Comparison of ENCODE assay signal across 16 cellular contexts in the genomic region with DNA sequence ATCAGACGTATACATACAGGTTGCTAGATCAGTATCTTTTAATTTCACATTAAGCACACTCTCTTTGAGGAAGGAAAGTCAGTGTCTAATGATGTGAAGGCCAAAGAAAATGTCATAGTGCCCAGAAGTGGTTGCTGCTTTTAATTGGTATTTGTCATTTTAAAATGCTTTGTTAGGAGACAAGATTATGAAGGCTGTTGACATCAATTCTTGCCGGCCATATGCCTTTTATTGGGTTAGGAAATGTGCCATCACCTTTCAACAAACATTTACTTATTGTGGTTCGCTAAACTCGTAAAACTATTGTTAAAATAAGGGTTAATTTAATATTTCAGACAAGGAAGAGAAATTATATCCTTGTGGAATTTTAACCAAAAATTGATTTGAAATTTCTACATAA.
"Had no signal": no experiment of that assay in that cellular context is flagged by ENCODE, and none has a peak within 500 bp of the region (broad histone marks: within the 10 kb centered on the region; RNA-seq: fewer than 3 reads in every experiment).

No MANE protein-coding gene starts in this region.

- H3K4me3 ChIP-seq: esophagus muscularis mucosa, lower lobe of right lung, stomach, thoracic aorta, uterus had no signal

- H3K27ac Mint-ChIP-seq: activated T-helper 1 cell treated with anti-CD3 and anti-CD28 coated beads, Interleukin-12 subunit alpha, Interleukin-12 subunit beta, Interleukin-2, Interleukin-4 antibody, amounts not matched to agents 30 ng/mL and 10 ng/mL and 1 ng/mL, durations not matched to agents 14 hours and 24 hours and 36 hours had no signal

- H3K27ac ChIP-seq: brain microvascular endothelial cell, esophagus muscularis mucosa, lower lobe of right lung, stomach, thoracic aorta, uterus had no signal

- H3K9me3 ChIP-seq: esophagus muscularis mucosa, lower lobe of right lung, stomach, thoracic aorta, uterus had no signal

- H3K27me3 ChIP-seq: brain microvascular endothelial cell, esophagus muscularis mucosa, stomach, uterus had no signal

- H3K4me3 Mint-ChIP-seq: activated T-helper 1 cell treated with anti-CD3 and anti-CD28 coated beads, Interleukin-12 subunit alpha, Interleukin-12 subunit beta, Interleukin-2, Interleukin-4 antibody, amounts not matched to agents 30 ng/mL and 10 ng/mL and 1 ng/mL, durations not matched to agents 14 hours and 24 hours and 36 hours had no signal

- H3K9me3 Mint-ChIP-seq: activated T-helper 1 cell treated with anti-CD3 and anti-CD28 coated beads, Interleukin-12 subunit alpha, Interleukin-12 subunit beta, Interleukin-2, Interleukin-4 antibody, amounts not matched to agents 30 ng/mL and 10 ng/mL and 1 ng/mL, durations not matched to agents 14 hours and 24 hours and 36 hours; naive thymus-derived CD4-positive, alpha-beta T cell had no signal

- H3K27me3 Mint-ChIP-seq: naive thymus-derived CD4-positive, alpha-beta T cell had no signal

- ATAC-seq: lower lobe of right lung had no signal

- DNase-seq: activated CD4-positive, alpha-beta T cell treated with anti-CD3 and anti-CD28 coated beads for 1 hour; activated naive CD4-positive, alpha-beta T cell; amygdala; brain microvascular endothelial cell; hypothalamus; lower lobe of right lung; midbrain; naive thymus-derived CD4-positive, alpha-beta T cell; posterior cingulate gyrus; stimulated activated CD4-positive, alpha-beta T cell treated with anti-CD3 and anti-CD28 coated beads, Interleukin-15, amount 100 ng/mL, for 24 hours; stimulated activated CD4-positive, alpha-beta T cell treated with anti-CD3 and anti-CD28 coated beads, Interleukin-4, amount 100 ng/mL, for 24 hours; stomach; uterus had no signal

- H3K36me3 ChIP-seq: brain microvascular endothelial cell, uterus had no signal
